Comparison of ENCODE assay signal across 1 cellular context in the genomic region with DNA sequence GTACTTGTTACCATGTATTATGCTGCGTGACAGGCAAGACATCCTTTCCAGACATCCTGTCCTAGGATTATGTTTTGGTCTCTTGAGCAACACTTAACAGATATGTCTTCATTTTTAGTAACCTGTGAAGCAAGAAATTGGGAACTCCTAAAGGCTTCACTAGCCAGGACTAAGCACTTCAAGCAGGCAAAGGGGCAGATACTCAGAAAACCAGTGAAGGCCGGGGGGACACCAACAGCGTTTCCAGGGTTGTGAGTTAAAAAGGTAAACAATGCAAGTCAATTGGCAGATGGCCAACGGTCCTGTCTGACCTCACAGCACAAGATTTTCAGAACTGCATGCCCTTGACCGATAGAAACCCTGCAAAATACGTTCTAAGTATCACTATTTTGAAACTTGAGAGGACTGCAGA.
TF ChIP-seq lines count a peak whose summit lies in the region.

No MANE protein-coding gene starts in this region.

TF ChIP-seq in IMR-90, 13 proteins besides CTCF, POLR2A, EP300 and RAD21:
- no peak for TF ChIP-seq CHD1 (IDR thresholded peaks at IDR 0.05; ENCODE audit: low read depth, low read length)
- no peak for TF ChIP-seq RCOR1 (IDR thresholded peaks at IDR 0.05; ENCODE audit: insufficient replicate concordance, low read length)
- TF ChIP-seq, protein P1, sequence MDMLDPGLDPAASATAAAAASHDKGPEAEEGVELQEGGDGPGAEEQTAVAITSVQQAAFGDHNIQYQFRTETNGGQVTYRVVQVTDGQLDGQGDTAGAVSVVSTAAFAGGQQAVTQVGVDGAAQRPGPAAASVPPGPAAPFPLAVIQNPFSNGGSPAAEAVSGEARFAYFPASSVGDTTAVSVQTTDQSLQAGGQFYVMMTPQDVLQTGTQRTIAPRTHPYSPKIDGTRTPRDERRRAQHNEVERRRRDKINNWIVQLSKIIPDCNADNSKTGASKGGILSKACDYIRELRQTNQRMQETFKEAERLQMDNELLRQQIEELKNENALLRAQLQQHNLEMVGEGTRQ (IDR thresholded peaks at IDR 0.05; ENCODE audit: low read depth, low read length): no peak
- no peak for TF ChIP-seq MAZ (IDR thresholded peaks at IDR 0.05; ENCODE audit: borderline replicate concordance, low read depth, low read length)
- no peak for TF ChIP-seq MAFK (IDR thresholded peaks at IDR 0.05; ENCODE audit: low read depth, low read length)
- no peak for TF ChIP-seq FOS (IDR thresholded peaks at IDR 0.05; ENCODE audit: low read depth, low read length)
- no peak for TF ChIP-seq CEBPB (IDR thresholded peaks at IDR 0.05; ENCODE audit: low read depth, low read length)
- no peak for TF ChIP-seq SMC3 (IDR thresholded peaks at IDR 0.05; ENCODE audit: low read depth, low read length)
- no peak for TF ChIP-seq BHLHE40 (IDR thresholded peaks at IDR 0.05; ENCODE audit: low read depth, low read length)
- TF ChIP-seq NFE2L2 (IDR thresholded peaks at IDR 0.05; ENCODE audit: low read depth, low read length): no peak
- TF ChIP-seq, protein P2, sequence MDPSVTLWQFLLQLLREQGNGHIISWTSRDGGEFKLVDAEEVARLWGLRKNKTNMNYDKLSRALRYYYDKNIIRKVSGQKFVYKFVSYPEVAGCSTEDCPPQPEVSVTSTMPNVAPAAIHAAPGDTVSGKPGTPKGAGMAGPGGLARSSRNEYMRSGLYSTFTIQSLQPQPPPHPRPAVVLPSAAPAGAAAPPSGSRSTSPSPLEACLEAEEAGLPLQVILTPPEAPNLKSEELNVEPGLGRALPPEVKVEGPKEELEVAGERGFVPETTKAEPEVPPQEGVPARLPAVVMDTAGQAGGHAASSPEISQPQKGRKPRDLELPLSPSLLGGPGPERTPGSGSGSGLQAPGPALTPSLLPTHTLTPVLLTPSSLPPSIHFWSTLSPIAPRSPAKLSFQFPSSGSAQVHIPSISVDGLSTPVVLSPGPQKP (IDR thresholded peaks at IDR 0.05; ENCODE audit: borderline replicate concordance, low read depth, low read length): no peak
- no peak for TF ChIP-seq RFX5 (IDR thresholded peaks at IDR 0.05; ENCODE audit: low read depth, low read length)
- TF ChIP-seq MXI1 (IDR thresholded peaks at IDR 0.05; ENCODE audit: borderline replicate concordance, low read depth, low read length): no peak
